In genomic region chr5:89350684-89351083, GRCh38 we compare ENCODE assay signal across 16 cellular contexts.
"Had no signal": no experiment of that assay in that cellular context is flagged by ENCODE, and none has a peak within 500 bp of the region (broad histone marks: within the 10 kb centered on the region; RNA-seq: fewer than 3 reads in every experiment).

No MANE protein-coding gene starts in this region.

- H3K4me3 Mint-ChIP-seq: activated B cell treated with CpG ODN at 0.5 μM for 24 hours; activated CD8-positive, alpha-beta T cell treated with anti-CD3 and anti-CD28 coated beads for 36 hours; activated T-cell treated with anti-CD3 and anti-CD28 coated beads, Interleukin-2, amount 50 U/mL, for 4 hours; natural killer cell; stimulated activated memory B cell treated with anti-CD40 and anti-IgM and Interleukin-4, amounts not matched to agents 10 μg/mL and 1 μg/mL and 100 μg/mL, for 72 hours had no signal

- DNase-seq: activated B cell treated with CpG ODN at 0.5 μM for 24 hours; activated CD4-positive, alpha-beta T cell treated with anti-CD3 and anti-CD28 coated beads for 48 hours; activated CD8-positive, alpha-beta T cell treated with anti-CD3 and anti-CD28 coated beads for 36 hours; activated gamma-delta T cell; activated T-cell treated with anti-CD3 and anti-CD28 coated beads, Interleukin-2, amount 50 U/mL, for 4 hours; caudate nucleus; hypothalamus; left ventricle myocardium inferior; mucosa of descending colon; natural killer cell; posterior cingulate gyrus; stimulated activated CD4-positive, alpha-beta T cell treated with anti-CD3 and anti-CD28 coated beads, Interleukin-2, amount 100 ng/mL, for 48 hours; uterus had no signal

- H3K9me3 Mint-ChIP-seq: activated CD8-positive, alpha-beta T cell treated with anti-CD3 and anti-CD28 coated beads for 36 hours; activated T-cell treated with anti-CD3 and anti-CD28 coated beads, Interleukin-2, amount 50 U/mL, for 4 hours; natural killer cell had no signal

- H3K9me3 ChIP-seq: left ventricle myocardium inferior, mucosa of descending colon, tibial nerve, uterus had no signal

- ATAC-seq: activated CD8-positive, alpha-beta T cell treated with anti-CD3 and anti-CD28 coated beads for 36 hours; activated naive CD4-positive, alpha-beta T cell treated with anti-CD3 and anti-CD28 coated beads, Interleukin-2, amount 50 U/mL, for 72 hours; activated T-cell treated with anti-CD3 and anti-CD28 coated beads, Interleukin-2, amount 50 U/mL, for 4 hours; mucosa of descending colon; natural killer cell; stimulated activated memory B cell treated with anti-CD40 and anti-IgM and Interleukin-4, amounts not matched to agents 10 μg/mL and 1 μg/mL and 100 μg/mL, for 72 hours had no signal

- H3K27ac Mint-ChIP-seq: activated B cell treated with CpG ODN at 0.5 μM for 24 hours; activated CD8-positive, alpha-beta T cell treated with anti-CD3 and anti-CD28 coated beads for 36 hours; activated naive CD4-positive, alpha-beta T cell treated with anti-CD3 and anti-CD28 coated beads, Interleukin-2, amount 50 U/mL, for 72 hours; natural killer cell; stimulated activated memory B cell treated with anti-CD40 and anti-IgM and Interleukin-4, amounts not matched to agents 10 μg/mL and 1 μg/mL and 100 μg/mL, for 72 hours had no signal

- H3K36me3 Mint-ChIP-seq: activated naive CD4-positive, alpha-beta T cell treated with anti-CD3 and anti-CD28 coated beads, Interleukin-2, amount 50 U/mL, for 72 hours; natural killer cell; stimulated activated memory B cell treated with anti-CD40 and anti-IgM and Interleukin-4, amounts not matched to agents 10 μg/mL and 1 μg/mL and 100 μg/mL, for 72 hours had no signal

- H3K27me3 ChIP-seq: tibial nerve, uterus had no signal

- H3K27ac ChIP-seq: left ventricle myocardium inferior, tibial nerve, uterus had no signal

- H3K4me3 ChIP-seq: left ventricle myocardium inferior, mucosa of descending colon, tibial nerve, uterus had no signal

- H3K4me1 ChIP-seq: left ventricle myocardium inferior, tibial nerve, uterus had no signal

- H3K36me3 ChIP-seq: left ventricle myocardium inferior, tibial nerve, uterus had no signal

- H3K27me3 Mint-ChIP-seq: activated B cell treated with CpG ODN at 0.5 μM for 24 hours; activated CD8-positive, alpha-beta T cell treated with anti-CD3 and anti-CD28 coated beads for 36 hours; stimulated activated memory B cell treated with anti-CD40 and anti-IgM and Interleukin-4, amounts not matched to agents 10 μg/mL and 1 μg/mL and 100 μg/mL, for 72 hours had no signal
